Comparison of ENCODE assay signal across 8 cellular contexts in the genomic region with DNA sequence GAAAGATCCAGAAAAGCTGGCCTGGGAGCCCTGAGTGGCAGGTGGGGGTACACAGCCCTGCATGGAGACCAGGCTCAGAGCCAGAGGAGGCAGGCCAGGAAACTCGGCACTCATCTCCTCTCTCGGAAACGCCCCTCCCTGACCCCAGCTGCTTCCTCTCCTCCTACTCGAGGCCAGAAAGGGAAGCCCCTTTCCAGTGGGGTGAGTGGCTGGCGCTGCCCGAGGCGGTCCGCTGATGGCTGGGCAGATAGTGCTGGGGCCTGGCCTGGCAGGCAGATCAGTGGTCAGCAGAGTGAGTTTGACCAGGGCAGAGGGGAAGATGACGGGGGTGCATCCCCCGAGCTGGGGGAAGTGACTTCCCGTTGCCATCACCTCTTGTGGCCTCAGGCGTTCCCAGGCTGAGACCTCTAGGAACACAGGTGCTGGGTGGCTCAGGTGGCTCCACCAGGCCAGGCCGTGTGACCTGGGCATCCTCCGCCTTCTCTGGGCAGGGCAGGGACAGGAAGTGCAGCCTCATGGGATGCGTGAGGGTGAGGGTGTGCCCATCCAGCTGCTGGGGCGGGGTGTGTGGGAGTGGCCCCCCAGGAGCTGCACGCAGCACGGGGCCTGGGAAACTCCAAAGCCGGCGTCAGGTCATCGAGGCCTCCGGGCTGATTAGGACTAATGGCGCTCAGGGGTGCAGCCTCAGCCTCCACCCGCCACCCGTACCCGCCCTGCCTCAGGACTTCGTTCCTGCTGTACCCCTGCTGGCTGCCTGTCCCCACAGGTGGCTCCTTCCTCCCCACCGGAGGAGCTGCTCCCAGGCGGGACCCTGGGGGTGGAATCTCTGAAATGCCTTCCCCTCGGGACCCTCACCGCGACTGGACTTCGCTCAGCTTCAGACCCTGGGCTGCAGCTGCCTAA. TPM values are rescaled to one million over a fixed set of nuclear protein-coding genes. Genes with fewer than 3 reads are reported as not detected.
DNase-seq lines count a peak whose midpoint lies in the region; ATAC-seq and TF ChIP-seq lines count a peak whose summit lies in the region.

No MANE protein-coding gene starts in this region.

- H3F3A ChIP-seq in SK-N-SH (replicated peaks; ENCODE audit: insufficient read depth): peaks cover 4% of the 10 kb centered on the region

- no peak overlapping the region for H3K9ac ChIP-seq in SK-N-SH
- peak overlapping the region; percentile 24 to 73 for H3K9ac ChIP-seq in mucosa of rectum (ENCODE audit: low read depth in 1 of 2, low read length in 2 of 2)

- H3K27ac ChIP-seq in SK-N-SH (ENCODE audit: low read depth in 2 of 2, low read length in 1 of 2) (peak overlapping the region; percentile 22 to 98; a peak in 3 of 4 replicates), mucosa of rectum (ENCODE audit: low read depth in 2 of 2, low read length in 2 of 2) (peak overlapping the region; percentile 83 to 90)

- DNase-seq in SK-N-SH (peak; percentile 92), NCI-H2107 treated with DMSO at 0.1 percent for 48 hours (lab: John Stamatoyannopoulos, UW; ENCODE audit: unreplicated experiment) (no peak), type B pancreatic cell (ENCODE audit: extremely low spot score, unreplicated experiment) (no peak)
- DNase-seq in central memory CD8-positive, alpha-beta T cell (ENCODE audit: low spot score in 2 of 2): no peak

- WGBS in SK-N-SH (ENCODE audit: low lambda C conversion rate): 84% methylated on average over 11 of the region's 33 CpGs

- no peaks in the 10 kb centered on the region for H3K9me3 Mint-ChIP-seq in central memory CD8-positive, alpha-beta T cell
- H3K9me3 Mint-ChIP-seq in type B pancreatic cell: no peaks in the 10 kb centered on the region

- TF ChIP-seq CTCF in SK-N-SH (IDR thresholded peaks at IDR 0.05) (no peak), type B pancreatic cell (conservative IDR thresholded peaks at IDR 0.05) (no peak)

- H3K27me3 ChIP-seq in SK-N-SH (ENCODE audit: insufficient read depth) (no peaks in the 10 kb centered on the region), mucosa of rectum (ENCODE audit: control insufficient read depth in 2 of 2, insufficient read depth in 2 of 2, low read length in 2 of 2) (no peaks in the 10 kb centered on the region)

- peak overlapping the region; percentile 72 for H3K4me3 Mint-ChIP-seq in central memory CD8-positive, alpha-beta T cell
- no peak overlapping the region for H3K4me3 Mint-ChIP-seq in type B pancreatic cell

- no peak overlapping the region for H2AFZ ChIP-seq in SK-N-SH (ENCODE audit: low read depth)

- H3K36me3 Mint-ChIP-seq in central memory CD8-positive, alpha-beta T cell (ENCODE audit: insufficient read depth): no peaks in the 10 kb centered on the region
- no peaks in the 10 kb centered on the region for H3K36me3 Mint-ChIP-seq in type B pancreatic cell

- POLR2A ChIA-PET in SK-N-SH (lab: Yijun Ruan, JAX): interaction anchor here (0.7 to 1.6 kb wide), 7 partner anchors 8 to 263 kb away, joined by 3 to 7 read pairs (median 4); a partner anchor contains a TSS

- no peaks in the 10 kb centered on the region for H4K20me1 ChIP-seq in SK-N-SH (ENCODE audit: insufficient read depth)

- peak in 1 of 2 experiments; percentile 67; a peak in 2 of 4 replicates for TF ChIP-seq EP300 in SK-N-SH (IDR thresholded peaks at IDR 0.05; ENCODE audit: borderline replicate concordance in 1 of 2, low read depth in 1 of 2, low read length in 1 of 2)

- H3K4me2 ChIP-seq in SK-N-SH: peak overlapping the region; percentile 41; the same call in 1 of the 2 replicates

- TF ChIP-seq RAD21 in SK-N-SH (IDR thresholded peaks at IDR 0.05; ENCODE audit: low read length): no peak

- CTCF ChIA-PET in SK-N-SH (lab: Yijun Ruan, JAX): interaction anchor here (1.1 to 1.9 kb wide), 6 partner anchors 19 to 178 kb away, joined by 3 to 11 read pairs (median 4); no protein-coding TSS in a partner anchor

- H3K36me3 ChIP-seq in SK-N-SH (replicated peaks in 1 of 2; ENCODE audit: control insufficient read depth in 1 of 2, insufficient read depth in 2 of 2, low read length in 1 of 2) (no peaks in the 10 kb centered on the region), mucosa of rectum (ENCODE audit: control insufficient read depth in 2 of 2, insufficient read depth in 2 of 2, low read length in 2 of 2) (no peaks in the 10 kb centered on the region)

- H3K4me3 ChIP-seq in SK-N-SH (ENCODE audit: low read depth in 2 of 2, low read length in 1 of 2) (no peak overlapping the region), mucosa of rectum (ENCODE audit: low read length in 2 of 2) (peak overlapping the region; percentile 2 to 48)

- H3K27me3 Mint-ChIP-seq in central memory CD8-positive, alpha-beta T cell: no peaks in the 10 kb centered on the region
- no peaks in the 10 kb centered on the region for H3K27me3 Mint-ChIP-seq in type B pancreatic cell

- H3K27ac Mint-ChIP-seq in central memory CD8-positive, alpha-beta T cell (ENCODE audit: low read depth): peak overlapping the region; percentile 83
- H3K27ac Mint-ChIP-seq in type B pancreatic cell: no peak overlapping the region

- no peaks in the 10 kb centered on the region for H3K9me2 ChIP-seq in SK-N-SH

- ATAC-seq in GM18498 (IDR thresholded peaks at IDR 0.05; ENCODE audit: unreplicated experiment) (peak; percentile 42), HG02884 (IDR thresholded peaks at IDR 0.05; ENCODE audit: unreplicated experiment) (peak; percentile 44), HG02610 (IDR thresholded peaks at IDR 0.05; ENCODE audit: unreplicated experiment) (no peak)
- ATAC-seq in central memory CD8-positive, alpha-beta T cell (replicated peaks; ENCODE audit: extremely low read depth, poor library complexity, severe bottlenecking): peak; percentile 42

- H3K9me3 ChIP-seq in SK-N-SH: no peaks in the 10 kb centered on the region
- no peaks in the 10 kb centered on the region for H3K9me3 ChIP-seq in mucosa of rectum (ENCODE audit: control insufficient read depth in 2 of 2, low read length in 2 of 2)

- H3K4me1 ChIP-seq in SK-N-SH (ENCODE audit: control insufficient read depth in 1 of 2, insufficient read depth in 2 of 2, low read depth in 1 of 2, low read length in 1 of 2) (peaks cover 29 to 78% of the 10 kb centered on the region in 2 experiments; a peak in 3 of 4 replicates), mucosa of rectum (ENCODE audit: control insufficient read depth in 2 of 2, insufficient read depth in 2 of 2, low read length in 2 of 2) (peaks cover 75 to 91% of the 10 kb centered on the region in 2 donors)

- H3K79me2 ChIP-seq in SK-N-SH (ENCODE audit: insufficient read depth): peaks cover 7% of the 10 kb centered on the region; the same call in 1 of the 2 replicates

- H3K4me1 Mint-ChIP-seq in central memory CD8-positive, alpha-beta T cell: peaks cover 27% of the 10 kb centered on the region
- peaks cover 4% of the 10 kb centered on the region for H3K4me1 Mint-ChIP-seq in type B pancreatic cell (ENCODE audit: unreplicated experiment)

TF ChIP-seq in SK-N-SH, 30 proteins besides CTCF, POLR2A, EP300 and RAD21 (continues in another document):
- TF ChIP-seq MXI1 (IDR thresholded peaks at IDR 0.05; ENCODE audit: low read depth, low read length): peak; percentile 17; the same call in 1 of the 2 replicates
- TF ChIP-seq FOXM1 (IDR thresholded peaks at IDR 0.05; ENCODE audit: low read depth): no peak
- TF ChIP-seq, protein P1, sequence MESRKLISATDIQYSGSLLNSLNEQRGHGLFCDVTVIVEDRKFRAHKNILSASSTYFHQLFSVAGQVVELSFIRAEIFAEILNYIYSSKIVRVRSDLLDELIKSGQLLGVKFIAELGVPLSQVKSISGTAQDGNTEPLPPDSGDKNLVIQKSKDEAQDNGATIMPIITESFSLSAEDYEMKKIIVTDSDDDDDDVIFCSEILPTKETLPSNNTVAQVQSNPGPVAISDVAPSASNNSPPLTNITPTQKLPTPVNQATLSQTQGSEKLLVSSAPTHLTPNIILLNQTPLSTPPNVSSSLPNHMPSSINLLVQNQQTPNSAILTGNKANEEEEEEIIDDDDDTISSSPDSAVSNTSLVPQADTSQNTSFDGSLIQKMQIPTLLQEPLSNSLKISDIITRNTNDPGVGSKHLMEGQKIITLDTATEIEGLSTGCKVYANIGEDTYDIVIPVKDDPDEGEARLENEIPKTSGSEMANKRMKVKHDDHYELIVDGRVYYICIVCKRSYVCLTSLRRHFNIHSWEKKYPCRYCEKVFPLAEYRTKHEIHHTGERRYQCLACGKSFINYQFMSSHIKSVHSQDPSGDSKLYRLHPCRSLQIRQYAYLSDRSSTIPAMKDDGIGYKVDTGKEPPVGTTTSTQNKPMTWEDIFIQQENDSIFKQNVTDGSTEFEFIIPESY (IDR thresholded peaks at IDR 0.05; ENCODE audit: borderline replicate concordance, low read depth): no peak
- TF ChIP-seq NRF1 (IDR thresholded peaks at IDR 0.05; ENCODE audit: low read depth, low read length): no peak
- no peak for TF ChIP-seq SMC3 (IDR thresholded peaks at IDR 0.05; ENCODE audit: low read depth, low read length)
- TF ChIP-seq TCF12 (IDR thresholded peaks at IDR 0.05): peak; percentile 22; the same call in 1 of the 2 replicates
- TF ChIP-seq, protein P2, sequence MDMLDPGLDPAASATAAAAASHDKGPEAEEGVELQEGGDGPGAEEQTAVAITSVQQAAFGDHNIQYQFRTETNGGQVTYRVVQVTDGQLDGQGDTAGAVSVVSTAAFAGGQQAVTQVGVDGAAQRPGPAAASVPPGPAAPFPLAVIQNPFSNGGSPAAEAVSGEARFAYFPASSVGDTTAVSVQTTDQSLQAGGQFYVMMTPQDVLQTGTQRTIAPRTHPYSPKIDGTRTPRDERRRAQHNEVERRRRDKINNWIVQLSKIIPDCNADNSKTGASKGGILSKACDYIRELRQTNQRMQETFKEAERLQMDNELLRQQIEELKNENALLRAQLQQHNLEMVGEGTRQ (IDR thresholded peaks at IDR 0.05; ENCODE audit: borderline replicate concordance, low read depth, low read length): no peak
- no peak for TF ChIP-seq TAF1 (IDR thresholded peaks at IDR 0.05; ENCODE audit: borderline replicate concordance, low read depth, low read length)
- no peak for TF ChIP-seq RXRA (IDR thresholded peaks at IDR 0.05; ENCODE audit: borderline replicate concordance, low read depth)
- no peak for TF ChIP-seq FOSL2 (IDR thresholded peaks at IDR 0.05; ENCODE audit: borderline replicate concordance, low read depth)

RNA-seq across cellular contexts. Expression of a gene that starts 5.8 kb away (rescaled TPM):
- polyA plus RNA-seq in SK-N-SH (2012; rRNA removed): 25.2 and 26.8 TPM in 2 replicates
- 5.6 and 8.5 TPM in 2 replicates for polyA plus RNA-seq in SK-N-SH (2012; cell fraction: cytosol; rRNA removed)
- 132 and 143 TPM in 2 replicates for polyA plus RNA-seq in SK-N-SH (2012; cell fraction: nucleus; rRNA removed)
- 31.4 and 45.4 TPM in 2 replicates for total RNA-seq in type B pancreatic cell (ENCODE audit: low replicate concordance)

RNA-seq across cellular contexts. Expression of a gene that starts 42.5 kb away (rescaled TPM):
- polyA plus RNA-seq in SK-N-SH (2012; rRNA removed): 68.2 and 78.9 TPM in 2 replicates
- 47.4 and 57.1 TPM in 2 replicates for polyA plus RNA-seq in SK-N-SH (2012; cell fraction: cytosol; rRNA removed)
- 175 and 261 TPM in 2 replicates for polyA plus RNA-seq in SK-N-SH (2012; cell fraction: nucleus; rRNA removed)
- 25.3 and 26.1 TPM in 2 replicates for total RNA-seq in type B pancreatic cell (ENCODE audit: low replicate concordance)

RNA-seq across cellular contexts. Expression of a gene that starts 45.0 kb away (rescaled TPM):
- 97.0 and 155 TPM in 2 replicates for polyA plus RNA-seq in SK-N-SH (2012; rRNA removed)
- 100 and 114 TPM in 2 replicates for polyA plus RNA-seq in SK-N-SH (2012; cell fraction: cytosol; rRNA removed)
- polyA plus RNA-seq in SK-N-SH (2012; cell fraction: nucleus; rRNA removed): 317 and 506 TPM in 2 replicates
- 197 and 235 TPM in 2 replicates for total RNA-seq in type B pancreatic cell (ENCODE audit: low replicate concordance)

Comparison
In these comparisons a context has a peak if more than half of its experiments do, and no peak if none do; other contexts are left out.
1. H3K4me3 ChIP-seq: peak in mucosa of rectum (2 of 2); none in SK-N-SH (0 of 2).